1 cellular context compared by ENCODE assay signal in the genomic region with DNA sequence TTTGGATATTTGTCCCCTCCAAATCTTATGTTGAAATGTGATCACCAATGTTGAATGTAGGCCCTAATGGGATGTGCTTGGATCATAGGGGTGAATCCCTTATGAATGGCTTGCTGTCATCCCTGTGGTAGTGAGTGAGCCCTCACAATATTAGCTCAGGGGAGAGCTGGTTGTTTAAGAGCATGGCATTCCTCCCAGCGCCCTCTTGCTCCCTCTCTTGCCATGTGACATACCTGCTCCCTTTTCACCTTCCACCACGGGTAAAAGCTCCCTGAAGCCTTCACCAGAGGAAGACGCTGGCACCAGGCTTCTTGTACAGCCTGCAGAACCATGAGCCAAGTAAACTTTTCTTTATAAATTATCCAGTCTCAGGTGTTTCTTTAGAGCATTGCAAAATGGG.
TF ChIP-seq lines count a peak whose summit lies in the region.

No MANE protein-coding gene starts in this region.

TF ChIP-seq in GM23338, 12 proteins besides CTCF, POLR2A, EP300 and RAD21 (continued from another document):
- TF ChIP-seq, protein P1, sequence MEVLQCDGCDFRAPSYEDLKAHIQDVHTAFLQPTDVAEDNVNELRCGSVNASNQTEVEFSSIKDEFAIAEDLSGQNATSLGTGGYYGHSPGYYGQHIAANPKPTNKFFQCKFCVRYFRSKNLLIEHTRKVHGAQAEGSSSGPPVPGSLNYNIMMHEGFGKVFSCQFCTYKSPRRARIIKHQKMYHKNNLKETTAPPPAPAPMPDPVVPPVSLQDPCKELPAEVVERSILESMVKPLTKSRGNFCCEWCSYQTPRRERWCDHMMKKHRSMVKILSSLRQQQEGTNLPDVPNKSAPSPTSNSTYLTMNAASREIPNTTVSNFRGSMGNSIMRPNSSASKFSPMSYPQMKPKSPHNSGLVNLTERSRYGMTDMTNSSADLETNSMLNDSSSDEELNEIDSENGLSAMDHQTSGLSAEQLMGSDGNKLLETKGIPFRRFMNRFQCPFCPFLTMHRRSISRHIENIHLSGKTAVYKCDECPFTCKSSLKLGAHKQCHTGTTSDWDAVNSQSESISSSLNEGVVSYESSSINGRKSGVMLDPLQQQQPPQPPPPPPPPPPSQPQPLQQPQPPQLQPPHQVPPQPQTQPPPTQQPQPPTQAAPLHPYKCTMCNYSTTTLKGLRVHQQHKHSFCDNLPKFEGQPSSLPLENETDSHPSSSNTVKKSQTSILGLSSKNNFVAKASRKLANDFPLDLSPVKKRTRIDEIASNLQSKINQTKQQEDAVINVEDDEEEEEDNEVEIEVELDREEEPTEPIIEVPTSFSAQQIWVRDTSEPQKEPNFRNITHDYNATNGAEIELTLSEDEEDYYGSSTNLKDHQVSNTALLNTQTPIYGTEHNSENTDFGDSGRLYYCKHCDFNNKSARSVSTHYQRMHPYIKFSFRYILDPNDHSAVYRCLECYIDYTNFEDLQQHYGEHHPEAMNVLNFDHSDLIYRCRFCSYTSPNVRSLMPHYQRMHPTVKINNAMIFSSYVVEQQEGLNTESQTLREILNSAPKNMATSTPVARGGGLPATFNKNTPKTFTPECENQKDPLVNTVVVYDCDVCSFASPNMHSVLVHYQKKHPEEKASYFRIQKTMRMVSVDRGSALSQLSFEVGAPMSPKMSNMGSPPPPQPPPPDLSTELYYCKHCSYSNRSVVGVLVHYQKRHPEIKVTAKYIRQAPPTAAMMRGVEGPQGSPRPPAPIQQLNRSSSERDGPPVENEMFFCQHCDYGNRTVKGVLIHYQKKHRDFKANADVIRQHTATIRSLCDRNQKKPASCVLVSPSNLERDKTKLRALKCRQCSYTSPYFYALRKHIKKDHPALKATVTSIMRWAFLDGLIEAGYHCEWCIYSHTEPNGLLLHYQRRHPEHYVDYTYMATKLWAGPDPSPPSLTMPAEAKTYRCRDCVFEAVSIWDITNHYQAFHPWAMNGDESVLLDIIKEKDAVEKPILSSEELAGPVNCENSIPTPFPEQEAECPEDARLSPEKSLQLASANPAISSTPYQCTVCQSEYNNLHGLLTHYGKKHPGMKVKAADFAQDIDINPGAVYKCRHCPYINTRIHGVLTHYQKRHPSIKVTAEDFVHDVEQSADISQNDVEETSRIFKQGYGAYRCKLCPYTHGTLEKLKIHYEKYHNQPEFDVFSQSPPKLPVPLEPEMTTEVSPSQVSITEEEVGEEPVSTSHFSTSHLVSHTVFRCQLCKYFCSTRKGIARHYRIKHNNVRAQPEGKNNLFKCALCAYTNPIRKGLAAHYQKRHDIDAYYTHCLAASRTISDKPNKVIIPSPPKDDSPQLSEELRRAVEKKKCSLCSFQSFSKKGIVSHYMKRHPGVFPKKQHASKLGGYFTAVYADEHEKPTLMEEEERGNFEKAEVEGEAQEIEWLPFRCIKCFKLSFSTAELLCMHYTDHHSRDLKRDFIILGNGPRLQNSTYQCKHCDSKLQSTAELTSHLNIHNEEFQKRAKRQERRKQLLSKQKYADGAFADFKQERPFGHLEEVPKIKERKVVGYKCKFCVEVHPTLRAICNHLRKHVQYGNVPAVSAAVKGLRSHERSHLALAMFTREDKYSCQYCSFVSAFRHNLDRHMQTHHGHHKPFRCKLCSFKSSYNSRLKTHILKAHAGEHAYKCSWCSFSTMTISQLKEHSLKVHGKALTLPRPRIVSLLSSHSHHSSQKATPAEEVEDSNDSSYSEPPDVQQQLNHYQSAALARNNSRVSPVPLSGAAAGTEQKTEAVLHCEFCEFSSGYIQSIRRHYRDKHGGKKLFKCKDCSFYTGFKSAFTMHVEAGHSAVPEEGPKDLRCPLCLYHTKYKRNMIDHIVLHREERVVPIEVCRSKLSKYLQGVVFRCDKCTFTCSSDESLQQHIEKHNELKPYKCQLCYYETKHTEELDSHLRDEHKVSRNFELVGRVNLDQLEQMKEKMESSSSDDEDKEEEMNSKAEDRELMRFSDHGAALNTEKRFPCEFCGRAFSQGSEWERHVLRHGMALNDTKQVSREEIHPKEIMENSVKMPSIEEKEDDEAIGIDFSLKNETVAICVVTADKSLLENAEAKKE (CRISPR knock-in tag; IDR thresholded peaks at IDR 0.05), result no peak
